13 cellular contexts compared by ENCODE assay signal in the genomic region with DNA sequence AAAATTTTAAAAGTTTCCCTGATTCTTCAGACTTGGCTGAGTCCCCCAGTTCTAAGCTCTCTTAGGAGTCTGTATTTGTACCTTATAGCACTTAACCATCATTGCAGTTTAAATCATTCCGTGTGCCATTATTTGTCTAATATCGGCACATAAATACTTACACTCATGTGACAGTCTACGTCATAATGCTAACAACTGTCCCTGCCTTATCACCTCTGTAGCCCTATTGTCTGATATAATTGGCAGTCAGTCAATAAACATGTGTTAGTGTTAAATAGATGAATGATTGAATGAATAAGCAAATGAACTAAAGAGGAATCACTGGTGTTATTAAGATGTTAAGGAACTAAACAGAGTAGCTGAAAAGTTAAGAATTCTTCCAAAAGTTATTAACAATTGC.
DNase-seq lines count a peak whose midpoint lies in the region; ATAC-seq and TF ChIP-seq lines count a peak whose summit lies in the region.
"Had no signal": no experiment of that assay in that cellular context is flagged by ENCODE, and none has a peak within 500 bp of the region (broad histone marks: within the 10 kb centered on the region; RNA-seq: fewer than 3 reads in every experiment).

No MANE protein-coding gene starts in this region.

- ATAC-seq in activated CD8-positive, alpha-beta memory T cell treated with anti-CD3 and anti-CD28 coated beads, Interleukin-2, amount 10 ng/mL, durations not matched to agents 7 days and 5 days, result no peak
- ATAC-seq in GM21447 (IDR thresholded peaks at IDR 0.05; ENCODE audit: unreplicated experiment), result peak; percentile 4
- ATAC-seq in activated CD8-positive, alpha-beta T cell treated with anti-CD3 and anti-CD28 coated beads for 36 hours, result no peak
- ATAC-seq: SK-N-SH treated with all-trans-retinoic acid at 6 μM for 48 hours had no signal

- intact Hi-C loops in activated CD8-positive, alpha-beta T cell treated with anti-CD3 and anti-CD28 coated beads for 36 hours (cut with micrococcal nuclease), result no loop called here

- peaks cover 21% of the 10 kb centered on the region for H3K4me1 Mint-ChIP-seq in activated CD8-positive, alpha-beta memory T cell treated with anti-CD3 and anti-CD28 coated beads, Interleukin-2, amount 10 ng/mL, durations not matched to agents 7 days and 5 days
- peaks cover 30% of the 10 kb centered on the region for H3K4me1 Mint-ChIP-seq in activated CD8-positive, alpha-beta T cell treated with anti-CD3 and anti-CD28 coated beads for 36 hours (ENCODE audit: low read depth)
- H3K4me1 Mint-ChIP-seq in nephron, result peaks cover 41% of the 10 kb centered on the region

- CTCF ChIA-PET in activated CD8-positive, alpha-beta memory T cell treated with anti-CD3 and anti-CD28 coated beads, Interleukin-2, amount 10 ng/mL, durations not matched to agents 7 days and 5 days (lab: Charles Lee), result no interaction called here
- CTCF ChIA-PET in activated CD8-positive, alpha-beta T cell treated with anti-CD3 and anti-CD28 coated beads for 36 hours (lab: Charles Lee), result interaction anchor here (0.6 to 1.2 kb wide), 2 partner anchors 9 to 345 kb away, joined by 3 read pairs; no protein-coding TSS in a partner anchor

- H3K27ac Mint-ChIP-seq in activated CD8-positive, alpha-beta memory T cell treated with anti-CD3 and anti-CD28 coated beads, Interleukin-2, amount 10 ng/mL, durations not matched to agents 7 days and 5 days, result peak overlapping the region; percentile 61
- peak overlapping the region; percentile 72 for H3K27ac Mint-ChIP-seq in activated CD8-positive, alpha-beta T cell treated with anti-CD3 and anti-CD28 coated beads for 36 hours
- peak overlapping the region; percentile 43 to 80 (median 77) for H3K27ac Mint-ChIP-seq in nephron
- H3K27ac Mint-ChIP-seq: effector memory CD8-positive, alpha-beta T cell had no signal

- no peaks in the 10 kb centered on the region for H3K9me3 Mint-ChIP-seq in activated CD8-positive, alpha-beta memory T cell treated with anti-CD3 and anti-CD28 coated beads, Interleukin-2, amount 10 ng/mL, durations not matched to agents 7 days and 5 days (ENCODE audit: low read depth)
- H3K9me3 Mint-ChIP-seq in activated CD8-positive, alpha-beta T cell treated with anti-CD3 and anti-CD28 coated beads for 36 hours, result no peaks in the 10 kb centered on the region
- no peaks in the 10 kb centered on the region for H3K9me3 Mint-ChIP-seq in nephron

- no peak for TF ChIP-seq CTCF in activated CD8-positive, alpha-beta T cell treated with anti-CD3 and anti-CD28 coated beads for 36 hours (IDR thresholded peaks at IDR 0.05)
- TF ChIP-seq CTCF in nephron (IDR thresholded peaks at IDR 0.05; ENCODE audit: unreplicated experiment in 3 of 3), result no peak

- no peak overlapping the region for H3K4me3 Mint-ChIP-seq in activated CD8-positive, alpha-beta memory T cell treated with anti-CD3 and anti-CD28 coated beads, Interleukin-2, amount 10 ng/mL, durations not matched to agents 7 days and 5 days
- no peak overlapping the region for H3K4me3 Mint-ChIP-seq in activated CD8-positive, alpha-beta T cell treated with anti-CD3 and anti-CD28 coated beads for 36 hours
- no peak overlapping the region for H3K4me3 Mint-ChIP-seq in nephron
- H3K4me3 Mint-ChIP-seq: effector memory CD8-positive, alpha-beta T cell had no signal

- no peaks in the 10 kb centered on the region for H3K36me3 Mint-ChIP-seq in activated CD8-positive, alpha-beta memory T cell treated with anti-CD3 and anti-CD28 coated beads, Interleukin-2, amount 10 ng/mL, durations not matched to agents 7 days and 5 days
- H3K36me3 Mint-ChIP-seq in activated CD8-positive, alpha-beta T cell treated with anti-CD3 and anti-CD28 coated beads for 36 hours (ENCODE audit: low read depth), result no peaks in the 10 kb centered on the region
- H3K36me3 Mint-ChIP-seq in nephron (ENCODE audit: low read depth), result peaks cover 20% of the 10 kb centered on the region

- peaks cover 13% of the 10 kb centered on the region for H3K27me3 Mint-ChIP-seq in activated CD8-positive, alpha-beta memory T cell treated with anti-CD3 and anti-CD28 coated beads, Interleukin-2, amount 10 ng/mL, durations not matched to agents 7 days and 5 days
- no peaks in the 10 kb centered on the region for H3K27me3 Mint-ChIP-seq in activated CD8-positive, alpha-beta T cell treated with anti-CD3 and anti-CD28 coated beads for 36 hours
- no peaks in the 10 kb centered on the region for H3K27me3 Mint-ChIP-seq in nephron (ENCODE audit: low read depth)

- POLR2A ChIA-PET in activated CD8-positive, alpha-beta T cell treated with anti-CD3 and anti-CD28 coated beads for 36 hours (lab: Charles Lee), result no interaction called here

- DNase-seq in activated CD8-positive, alpha-beta memory T cell treated with anti-CD3 and anti-CD28 coated beads, Interleukin-2, amount 10 ng/mL, durations not matched to agents 7 days and 5 days, result no peak
- DNase-seq in activated CD8-positive, alpha-beta memory T cell treated with anti-CD3 and anti-CD28 coated beads for 24 hours, result no peak
- no peak for DNase-seq in activated CD8-positive, alpha-beta T cell treated with anti-CD3 and anti-CD28 coated beads for 36 hours
- DNase-seq in NCI-H1930 (lab: John Stamatoyannopoulos, UW) (no peak), NCI-H526 treated with DMSO at 0.1 percent for 48 hours (lab: John Stamatoyannopoulos, UW) (no peak), epidermal melanocyte (ENCODE audit: insufficient read length, low spot score) (no peak)
- DNase-seq: midbrain, NCI-H1436 treated with DMSO at 0.1 percent for 48 hours, upper lobe of right lung had no signal
